In the genomic region with DNA sequence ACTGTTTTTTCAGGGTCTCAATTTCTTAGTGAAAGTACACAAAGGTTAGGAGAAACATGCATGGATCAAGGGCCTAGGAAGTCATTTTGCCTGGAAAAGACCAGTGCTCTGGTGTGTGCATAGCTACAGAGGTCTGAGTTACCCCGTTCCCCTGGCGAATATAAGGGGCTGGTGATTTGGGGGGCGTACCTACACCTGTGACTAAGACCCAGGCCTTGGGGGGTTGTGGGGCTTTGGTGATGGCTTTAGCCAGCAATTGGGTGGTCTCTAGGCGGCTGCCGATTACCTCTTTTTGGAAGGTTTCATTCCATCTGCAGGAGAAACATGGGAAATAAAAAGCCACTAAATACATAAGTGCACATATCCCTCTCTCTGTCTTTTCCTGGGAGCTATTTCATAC, we compare ENCODE assay signal across 1 cellular context.
A peak's percentile ranks its signal among the peaks of the same experiment; 100 is the strongest.
TF ChIP-seq lines count a peak whose summit lies in the region.

No MANE protein-coding gene starts in this region.

TF ChIP-seq in HepG2, 621 proteins besides CTCF, POLR2A, EP300 and RAD21:
- no peak for TF ChIP-seq ZNF337 (CRISPR knock-in tag; IDR thresholded peaks at IDR 0.05; ENCODE audit: borderline replicate concordance, low read depth)
- peak; percentile 57; the same call in 1 of the 2 replicates for TF ChIP-seq ZBTB2 (CRISPR knock-in tag; IDR thresholded peaks at IDR 0.05; ENCODE audit: low read depth)
- TF ChIP-seq MEIS1 (CRISPR knock-in tag; IDR thresholded peaks at IDR 0.05; ENCODE audit: borderline replicate concordance) = no peak
- TF ChIP-seq ZNF570 (CRISPR knock-in tag; IDR thresholded peaks at IDR 0.05; ENCODE audit: borderline replicate concordance) = no peak
- 0 out of 2 replicates have a peak, but pooled peaks have one; percentile 27 for TF ChIP-seq SOX13 (IDR thresholded peaks at IDR 0.05)
- no peak for TF ChIP-seq SOX13 (CRISPR knock-in tag; conservative IDR thresholded peaks at IDR 0.05 in 1 of 2, IDR thresholded peaks at IDR 0.05 in 1 of 2)
- 0 out of 2 replicates have a peak, but pooled peaks have one; percentile 28 for TF ChIP-seq ZSCAN9 (CRISPR knock-in tag; IDR thresholded peaks at IDR 0.05; ENCODE audit: borderline replicate concordance)
- TF ChIP-seq ZNF780A (CRISPR knock-in tag; IDR thresholded peaks at IDR 0.05) = 0 out of 2 replicates have a peak, but pooled peaks have one; percentile 72
- peak; percentile 78 for TF ChIP-seq PAF1 (CRISPR knock-in tag; IDR thresholded peaks at IDR 0.05)
- 0 out of 2 replicates have a peak, but pooled peaks have one; percentile 23 for TF ChIP-seq TFDP2 (CRISPR knock-in tag; IDR thresholded peaks at IDR 0.05)
- TF ChIP-seq, protein P1, sequence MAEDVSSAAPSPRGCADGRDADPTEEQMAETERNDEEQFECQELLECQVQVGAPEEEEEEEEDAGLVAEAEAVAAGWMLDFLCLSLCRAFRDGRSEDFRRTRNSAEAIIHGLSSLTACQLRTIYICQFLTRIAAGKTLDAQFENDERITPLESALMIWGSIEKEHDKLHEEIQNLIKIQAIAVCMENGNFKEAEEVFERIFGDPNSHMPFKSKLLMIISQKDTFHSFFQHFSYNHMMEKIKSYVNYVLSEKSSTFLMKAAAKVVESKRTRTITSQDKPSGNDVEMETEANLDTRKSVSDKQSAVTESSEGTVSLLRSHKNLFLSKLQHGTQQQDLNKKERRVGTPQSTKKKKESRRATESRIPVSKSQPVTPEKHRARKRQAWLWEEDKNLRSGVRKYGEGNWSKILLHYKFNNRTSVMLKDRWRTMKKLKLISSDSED (CRISPR knock-in tag; IDR thresholded peaks at IDR 0.05) = no peak
- TF ChIP-seq ZNF460 (CRISPR knock-in tag; IDR thresholded peaks at IDR 0.05; ENCODE audit: borderline replicate concordance) = 0 out of 2 replicates have a peak, but pooled peaks have one; percentile 13
- 0 out of 2 replicates have a peak, but pooled peaks have one; percentile 23 for TF ChIP-seq BATF2 (CRISPR knock-in tag; IDR thresholded peaks at IDR 0.05)
- TF ChIP-seq MTF2 (CRISPR knock-in tag; IDR thresholded peaks at IDR 0.05; ENCODE audit: borderline replicate concordance) = 0 out of 2 replicates have a peak, but pooled peaks have one; percentile 33
- TF ChIP-seq, protein P2, sequence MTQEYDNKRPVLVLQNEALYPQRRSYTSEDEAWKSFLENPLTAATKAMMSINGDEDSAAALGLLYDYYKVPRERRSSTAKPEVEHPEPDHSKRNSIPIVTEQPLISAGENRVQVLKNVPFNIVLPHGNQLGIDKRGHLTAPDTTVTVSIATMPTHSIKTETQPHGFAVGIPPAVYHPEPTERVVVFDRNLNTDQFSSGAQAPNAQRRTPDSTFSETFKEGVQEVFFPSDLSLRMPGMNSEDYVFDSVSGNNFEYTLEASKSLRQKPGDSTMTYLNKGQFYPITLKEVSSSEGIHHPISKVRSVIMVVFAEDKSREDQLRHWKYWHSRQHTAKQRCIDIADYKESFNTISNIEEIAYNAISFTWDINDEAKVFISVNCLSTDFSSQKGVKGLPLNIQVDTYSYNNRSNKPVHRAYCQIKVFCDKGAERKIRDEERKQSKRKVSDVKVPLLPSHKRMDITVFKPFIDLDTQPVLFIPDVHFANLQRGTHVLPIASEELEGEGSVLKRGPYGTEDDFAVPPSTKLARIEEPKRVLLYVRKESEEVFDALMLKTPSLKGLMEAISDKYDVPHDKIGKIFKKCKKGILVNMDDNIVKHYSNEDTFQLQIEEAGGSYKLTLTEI (CRISPR knock-in tag; conservative IDR thresholded peaks at IDR 0.05) = no peak
- TF ChIP-seq, protein P3, sequence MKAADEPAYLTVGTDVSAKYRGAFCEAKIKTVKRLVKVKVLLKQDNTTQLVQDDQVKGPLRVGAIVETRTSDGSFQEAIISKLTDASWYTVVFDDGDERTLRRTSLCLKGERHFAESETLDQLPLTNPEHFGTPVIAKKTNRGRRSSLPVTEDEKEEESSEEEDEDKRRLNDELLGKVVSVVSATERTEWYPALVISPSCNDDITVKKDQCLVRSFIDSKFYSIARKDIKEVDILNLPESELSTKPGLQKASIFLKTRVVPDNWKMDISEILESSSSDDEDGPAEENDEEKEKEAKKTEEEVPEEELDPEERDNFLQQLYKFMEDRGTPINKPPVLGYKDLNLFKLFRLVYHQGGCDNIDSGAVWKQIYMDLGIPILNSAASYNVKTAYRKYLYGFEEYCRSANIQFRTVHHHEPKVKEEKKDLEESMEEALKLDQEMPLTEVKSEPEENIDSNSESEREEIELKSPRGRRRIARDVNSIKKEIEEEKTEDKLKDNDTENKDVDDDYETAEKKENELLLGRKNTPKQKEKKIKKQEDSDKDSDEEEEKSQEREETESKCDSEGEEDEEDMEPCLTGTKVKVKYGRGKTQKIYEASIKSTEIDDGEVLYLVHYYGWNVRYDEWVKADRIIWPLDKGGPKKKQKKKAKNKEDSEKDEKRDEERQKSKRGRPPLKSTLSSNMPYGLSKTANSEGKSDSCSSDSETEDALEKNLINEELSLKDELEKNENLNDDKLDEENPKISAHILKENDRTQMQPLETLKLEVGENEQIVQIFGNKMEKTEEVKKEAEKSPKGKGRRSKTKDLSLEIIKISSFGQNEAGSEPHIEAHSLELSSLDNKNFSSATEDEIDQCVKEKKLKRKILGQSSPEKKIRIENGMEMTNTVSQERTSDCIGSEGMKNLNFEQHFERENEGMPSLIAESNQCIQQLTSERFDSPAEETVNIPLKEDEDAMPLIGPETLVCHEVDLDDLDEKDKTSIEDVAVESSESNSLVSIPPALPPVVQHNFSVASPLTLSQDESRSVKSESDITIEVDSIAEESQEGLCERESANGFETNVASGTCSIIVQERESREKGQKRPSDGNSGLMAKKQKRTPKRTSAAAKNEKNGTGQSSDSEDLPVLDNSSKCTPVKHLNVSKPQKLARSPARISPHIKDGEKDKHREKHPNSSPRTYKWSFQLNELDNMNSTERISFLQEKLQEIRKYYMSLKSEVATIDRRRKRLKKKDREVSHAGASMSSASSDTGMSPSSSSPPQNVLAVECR (CRISPR knock-in tag; IDR thresholded peaks at IDR 0.05; ENCODE audit: borderline replicate concordance) = no peak
- TF ChIP-seq TOE1 (CRISPR knock-in tag; IDR thresholded peaks at IDR 0.05) = peak; percentile 81; the same call in 1 of the 2 replicates
- TF ChIP-seq, protein P4, sequence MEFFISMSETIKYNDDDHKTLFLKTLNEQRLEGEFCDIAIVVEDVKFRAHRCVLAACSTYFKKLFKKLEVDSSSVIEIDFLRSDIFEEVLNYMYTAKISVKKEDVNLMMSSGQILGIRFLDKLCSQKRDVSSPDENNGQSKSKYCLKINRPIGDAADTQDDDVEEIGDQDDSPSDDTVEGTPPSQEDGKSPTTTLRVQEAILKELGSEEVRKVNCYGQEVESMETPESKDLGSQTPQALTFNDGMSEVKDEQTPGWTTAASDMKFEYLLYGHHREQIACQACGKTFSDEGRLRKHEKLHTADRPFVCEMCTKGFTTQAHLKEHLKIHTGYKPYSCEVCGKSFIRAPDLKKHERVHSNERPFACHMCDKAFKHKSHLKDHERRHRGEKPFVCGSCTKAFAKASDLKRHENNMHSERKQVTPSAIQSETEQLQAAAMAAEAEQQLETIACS (CRISPR knock-in tag; IDR thresholded peaks at IDR 0.05) = no peak; the same call in 1 of the 2 replicates
- TF ChIP-seq YEATS2 (CRISPR knock-in tag; IDR thresholded peaks at IDR 0.05; ENCODE audit: borderline replicate concordance) = peak; percentile 30; the same call in 1 of the 2 replicates
- TF ChIP-seq ZNF674 (CRISPR knock-in tag; IDR thresholded peaks at IDR 0.05; ENCODE audit: low read depth) = 0 out of 2 replicates have a peak, but pooled peaks have one; percentile 17
- no peak for TF ChIP-seq CBX2 (IDR thresholded peaks at IDR 0.05; ENCODE audit: low read depth, low read length)
- no peak for TF ChIP-seq CBX2 (CRISPR knock-in tag; IDR thresholded peaks at IDR 0.05; ENCODE audit: low read depth)
- TF ChIP-seq ZSCAN21 (CRISPR knock-in tag; IDR thresholded peaks at IDR 0.05; ENCODE audit: borderline replicate concordance) = no peak
- TF ChIP-seq, protein P5, sequence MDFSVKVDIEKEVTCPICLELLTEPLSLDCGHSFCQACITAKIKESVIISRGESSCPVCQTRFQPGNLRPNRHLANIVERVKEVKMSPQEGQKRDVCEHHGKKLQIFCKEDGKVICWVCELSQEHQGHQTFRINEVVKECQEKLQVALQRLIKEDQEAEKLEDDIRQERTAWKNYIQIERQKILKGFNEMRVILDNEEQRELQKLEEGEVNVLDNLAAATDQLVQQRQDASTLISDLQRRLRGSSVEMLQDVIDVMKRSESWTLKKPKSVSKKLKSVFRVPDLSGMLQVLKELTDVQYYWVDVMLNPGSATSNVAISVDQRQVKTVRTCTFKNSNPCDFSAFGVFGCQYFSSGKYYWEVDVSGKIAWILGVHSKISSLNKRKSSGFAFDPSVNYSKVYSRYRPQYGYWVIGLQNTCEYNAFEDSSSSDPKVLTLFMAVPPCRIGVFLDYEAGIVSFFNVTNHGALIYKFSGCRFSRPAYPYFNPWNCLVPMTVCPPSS (IDR thresholded peaks at IDR 0.05) = no peak
- TF ChIP-seq, protein P6, sequence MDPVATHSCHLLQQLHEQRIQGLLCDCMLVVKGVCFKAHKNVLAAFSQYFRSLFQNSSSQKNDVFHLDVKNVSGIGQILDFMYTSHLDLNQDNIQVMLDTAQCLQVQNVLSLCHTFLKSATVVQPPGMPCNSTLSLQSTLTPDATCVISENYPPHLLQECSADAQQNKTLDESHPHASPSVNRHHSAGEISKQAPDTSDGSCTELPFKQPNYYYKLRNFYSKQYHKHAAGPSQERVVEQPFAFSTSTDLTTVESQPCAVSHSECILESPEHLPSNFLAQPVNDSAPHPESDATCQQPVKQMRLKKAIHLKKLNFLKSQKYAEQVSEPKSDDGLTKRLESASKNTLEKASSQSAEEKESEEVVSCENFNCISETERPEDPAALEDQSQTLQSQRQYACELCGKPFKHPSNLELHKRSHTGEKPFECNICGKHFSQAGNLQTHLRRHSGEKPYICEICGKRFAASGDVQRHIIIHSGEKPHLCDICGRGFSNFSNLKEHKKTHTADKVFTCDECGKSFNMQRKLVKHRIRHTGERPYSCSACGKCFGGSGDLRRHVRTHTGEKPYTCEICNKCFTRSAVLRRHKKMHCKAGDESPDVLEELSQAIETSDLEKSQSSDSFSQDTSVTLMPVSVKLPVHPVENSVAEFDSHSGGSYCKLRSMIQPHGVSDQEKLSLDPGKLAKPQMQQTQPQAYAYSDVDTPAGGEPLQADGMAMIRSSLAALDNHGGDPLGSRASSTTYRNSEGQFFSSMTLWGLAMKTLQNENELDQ (CRISPR knock-in tag; IDR thresholded peaks at IDR 0.05; ENCODE audit: borderline replicate concordance) = peak; percentile 39; the same call in 1 of the 2 replicates
- no peak for TF ChIP-seq ZNF766 (CRISPR knock-in tag; IDR thresholded peaks at IDR 0.05; ENCODE audit: borderline replicate concordance)
- 0 out of 2 replicates have a peak, but pooled peaks have one; percentile 29 for TF ChIP-seq PLSCR1 (CRISPR knock-in tag; IDR thresholded peaks at IDR 0.05; ENCODE audit: borderline replicate concordance)
- no peak for TF ChIP-seq MZF1 (CRISPR knock-in tag; IDR thresholded peaks at IDR 0.05; ENCODE audit: borderline replicate concordance)
- no peak for TF ChIP-seq REXO4 (CRISPR knock-in tag; IDR thresholded peaks at IDR 0.05; ENCODE audit: borderline replicate concordance)
